ENCODE assay signal across 1 cellular context in genomic region chr5:10543585-10544040, GRCh38.
TF ChIP-seq lines count a peak whose summit lies in the region.

No MANE protein-coding gene starts in this region.

TF ChIP-seq in K562, 482 proteins besides CTCF, POLR2A, EP300 and RAD21 (continued from another document and continues in another):
- TF ChIP-seq MBD1 (CRISPR knock-in tag; IDR thresholded peaks at IDR 0.05) = no peak
- no peak for TF ChIP-seq STAG1 (CRISPR knock-in tag; IDR thresholded peaks at IDR 0.05; ENCODE audit: borderline replicate concordance)
- TF ChIP-seq TAL1 (IDR thresholded peaks at IDR 0.05) = peak; percentile 50
- no peak for TF ChIP-seq PTBP1 (IDR thresholded peaks at IDR 0.05; ENCODE audit: low read depth, low read length)
- no peak for TF ChIP-seq FUS (optimal IDR thresholded peaks at IDR 0.05; ENCODE audit: low read depth, low read length)
- no peak for TF ChIP-seq AFF1 (IDR thresholded peaks at IDR 0.05; ENCODE audit: low read depth in 1 of 2, partially characterized antibody in 2 of 2)
- TF ChIP-seq CSDE1 (IDR thresholded peaks at IDR 0.05) = no peak
- no peak for TF ChIP-seq ELK1 (CRISPR knock-in tag; IDR thresholded peaks at IDR 0.05)
- no peak for TF ChIP-seq SMAD2 (IDR thresholded peaks at IDR 0.05; ENCODE audit: low read depth, low read length)
- peak; percentile 67 for TF ChIP-seq TCF3 (CRISPR knock-in tag; IDR thresholded peaks at IDR 0.05)
- TF ChIP-seq CREB5 (CRISPR knock-in tag; IDR thresholded peaks at IDR 0.05) = no peak
- TF ChIP-seq SMARCB1 (IDR thresholded peaks at IDR 0.05; ENCODE audit: insufficient read length, low read depth) = no peak
- no peak for TF ChIP-seq ZNF347 (CRISPR knock-in tag; IDR thresholded peaks at IDR 0.05; ENCODE audit: low read depth)
- no peak for TF ChIP-seq KDM2B (CRISPR knock-in tag; IDR thresholded peaks at IDR 0.05)
- no peak for TF ChIP-seq FOXM1 (IDR thresholded peaks at IDR 0.05; ENCODE audit: low read depth)
- no peak for TF ChIP-seq FOXM1 (CRISPR knock-in tag; IDR thresholded peaks at IDR 0.05; ENCODE audit: low read depth)
- no peak for TF ChIP-seq ARID4B (CRISPR knock-in tag; IDR thresholded peaks at IDR 0.05)
- TF ChIP-seq MAZ (CRISPR knock-in tag; conservative IDR thresholded peaks at IDR 0.05 in 1 of 2, IDR thresholded peaks at IDR 0.05 in 1 of 2) = 0 out of 4 replicates have a peak, but pooled peaks of 1 of the 2 experiments have one; percentile 8
- TF ChIP-seq GTF2E2 (tag; IDR thresholded peaks at IDR 0.05) = no peak
- TF ChIP-seq SREBF2 (CRISPR knock-in tag; IDR thresholded peaks at IDR 0.05) = no peak
- peak; percentile 37; the same call in 1 of the 2 replicates for TF ChIP-seq ELF1 (tag; IDR thresholded peaks at IDR 0.05)
- TF ChIP-seq ZNF134 (CRISPR knock-in tag; conservative IDR thresholded peaks at IDR 0.05) = no peak
- peak; percentile 18; the same call in 1 of the 2 replicates for TF ChIP-seq NFE2 (IDR thresholded peaks at IDR 0.05; ENCODE audit: low read depth)
- no peak for TF ChIP-seq ID3 (CRISPR knock-in tag; IDR thresholded peaks at IDR 0.05)
- TF ChIP-seq ID3 (tag; IDR thresholded peaks at IDR 0.05) = peak; percentile 94
- no peak for TF ChIP-seq DEAF1 (CRISPR knock-in tag; IDR thresholded peaks at IDR 0.05)
- no peak for TF ChIP-seq ZNF318 (IDR thresholded peaks at IDR 0.05; ENCODE audit: borderline replicate concordance in 1 of 2, low read depth in 1 of 2)
